ENCODE assay signal across 36 cellular contexts in the genomic region with DNA sequence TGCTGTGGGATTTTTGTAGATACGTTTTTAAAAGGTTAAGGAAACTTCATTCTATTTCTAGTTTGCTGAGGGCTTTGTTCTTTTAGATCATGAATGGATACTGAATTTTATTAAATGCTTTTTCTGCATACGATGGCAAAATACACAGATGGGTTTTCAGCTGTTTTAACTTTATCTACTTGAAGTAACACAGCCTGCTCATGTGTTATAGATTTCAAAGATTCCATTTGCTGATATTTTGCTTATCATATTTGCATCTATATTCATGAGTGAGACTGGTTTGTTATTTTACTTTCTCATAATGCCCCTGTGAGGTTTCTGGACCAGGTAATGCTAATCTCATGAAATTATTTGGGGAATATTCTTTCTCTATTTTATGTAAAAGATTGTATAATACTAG.
"Had no signal": no experiment of that assay in that cellular context is flagged by ENCODE, and none has a peak within 500 bp of the region (broad histone marks: within the 10 kb centered on the region; RNA-seq: fewer than 3 reads in every experiment).

No MANE protein-coding gene starts in this region.

- FAIRE-seq: astrocyte, TTC549 had no signal

- H3K27me3 Mint-ChIP-seq: activated B cell treated with CpG ODN at 0.5 μM for 24 hours; activated CD4-positive, alpha-beta memory T cell treated with anti-CD3 and anti-CD28 coated beads for 36 hours; activated CD4-positive, alpha-beta T cell treated with anti-CD3 and anti-CD28 coated beads, Interleukin-2, amount 10 ng/mL, durations not matched to agents 24 days and 14 days; activated CD8-positive, alpha-beta T cell treated with anti-CD3 and anti-CD28 coated beads for 36 hours; activated naive CD8-positive, alpha-beta T cell treated with anti-CD3 and anti-CD28 coated beads for 36 hours; activated T-helper 17 cell treated with anti-CD3 and anti-CD28 coated beads, Interleukin-2, amount 50 U/mL, for 72 hours had no signal

- H3K4me3 Mint-ChIP-seq: activated B cell treated with CpG ODN at 0.5 μM for 24 hours; activated CD4-positive, alpha-beta memory T cell treated with anti-CD3 and anti-CD28 coated beads for 36 hours; activated CD4-positive, alpha-beta T cell treated with anti-CD3 and anti-CD28 coated beads, Interleukin-2, amount 10 ng/mL, durations not matched to agents 24 days and 14 days; activated CD8-positive, alpha-beta T cell treated with anti-CD3 and anti-CD28 coated beads for 36 hours; activated naive CD4-positive, alpha-beta T cell treated with anti-CD3 and anti-CD28 coated beads for 36 hours; activated naive CD8-positive, alpha-beta T cell treated with anti-CD3 and anti-CD28 coated beads for 36 hours; activated T-cell treated with anti-CD3 and anti-CD28 coated beads, Interleukin-2, amount 50 U/mL, for 4 hours; activated T-cell treated with anti-CD3 and anti-CD28 coated beads, Interleukin-2, amount 50 U/mL, for 72 hours; activated T-helper 1 cell treated with anti-CD3 and anti-CD28 coated beads, Interleukin-12 subunit alpha, Interleukin-12 subunit beta, Interleukin-2, Interleukin-4 antibody, amounts not matched to agents 30 ng/mL and 10 ng/mL and 1 ng/mL, durations not matched to agents 14 hours and 24 hours and 36 hours; activated T-helper 17 cell treated with anti-CD3 and anti-CD28 coated beads, Interleukin-2, amount 50 U/mL, for 72 hours; T-helper 1 cell treated with Interleukin-12 subunit alpha and Interleukin-12 subunit beta and Interleukin-4 antibody, amounts not matched to agents 30 μg/mL and 1 μg/mL, for 36 hours; T-helper 2 cell treated with Interferon-gamma antibody and Interleukin-4, amounts not matched to agents 5 μg/mL and 100 μg/mL, for 36 hours had no signal

- H3K9me3 ChIP-seq: adrenal gland, body of pancreas, breast epithelium had no signal

- H3K36me3 ChIP-seq: adrenal gland, brain microvascular endothelial cell, breast epithelium had no signal

- H3K4me3 ChIP-seq: adrenal gland, body of pancreas, breast epithelium had no signal

- H3K4me1 ChIP-seq: adrenal gland, body of pancreas, breast epithelium had no signal

- ATAC-seq: activated CD8-positive, alpha-beta T cell treated with anti-CD3 and anti-CD28 coated beads for 36 hours; activated naive CD4-positive, alpha-beta T cell treated with anti-CD3 and anti-CD28 coated beads, Interleukin-2, amount 50 U/mL, for 72 hours; activated T-cell treated with anti-CD3 and anti-CD28 coated beads, Interleukin-2, amount 50 U/mL, for 4 hours; activated T-cell treated with anti-CD3 and anti-CD28 coated beads, Interleukin-2, amount 50 U/mL, for 72 hours; activated T-helper 17 cell treated with anti-CD3 and anti-CD28 coated beads, Interleukin-2, amount 50 U/mL, for 72 hours; body of pancreas had no signal

- H3K9me3 Mint-ChIP-seq: activated B cell treated with CpG ODN at 0.5 μM for 24 hours; activated CD4-positive, alpha-beta memory T cell treated with anti-CD3 and anti-CD28 coated beads for 36 hours; activated CD4-positive, alpha-beta T cell treated with anti-CD3 and anti-CD28 coated beads, Interleukin-2, amount 10 ng/mL, durations not matched to agents 24 days and 14 days; activated CD8-positive, alpha-beta T cell treated with anti-CD3 and anti-CD28 coated beads for 36 hours; activated naive CD4-positive, alpha-beta T cell treated with anti-CD3 and anti-CD28 coated beads for 36 hours; activated naive CD4-positive, alpha-beta T cell treated with anti-CD3 and anti-CD28 coated beads, Interleukin-2, amount 50 U/mL, for 72 hours; activated naive CD8-positive, alpha-beta T cell treated with anti-CD3 and anti-CD28 coated beads for 36 hours; activated T-cell treated with anti-CD3 and anti-CD28 coated beads, Interleukin-2, amount 50 U/mL, for 4 hours; activated T-cell treated with anti-CD3 and anti-CD28 coated beads, Interleukin-2, amount 50 U/mL, for 72 hours; activated T-helper 1 cell treated with anti-CD3 and anti-CD28 coated beads, Interleukin-12 subunit alpha, Interleukin-12 subunit beta, Interleukin-2, Interleukin-4 antibody, amounts not matched to agents 30 ng/mL and 10 ng/mL and 1 ng/mL, durations not matched to agents 14 hours and 24 hours and 36 hours; activated T-helper 17 cell treated with anti-CD3 and anti-CD28 coated beads, Interleukin-2, amount 50 U/mL, for 72 hours; T-helper 1 cell treated with Interleukin-12 subunit alpha and Interleukin-12 subunit beta and Interleukin-4 antibody, amounts not matched to agents 30 μg/mL and 1 μg/mL, for 36 hours; T-helper 2 cell treated with Interferon-gamma antibody and Interleukin-4, amounts not matched to agents 5 μg/mL and 100 μg/mL, for 36 hours had no signal

- DNase-seq: activated B cell treated with CpG ODN at 0.5 μM for 24 hours; activated CD4-positive, alpha-beta memory T cell treated with anti-CD3 and anti-CD28 coated beads for 36 hours; activated CD4-positive, alpha-beta T cell treated with anti-CD3 and anti-CD28 coated beads for 4 hours; activated CD4-positive, alpha-beta T cell treated with anti-CD3 and anti-CD28 coated beads, Interleukin-2, amount 10 ng/mL, durations not matched to agents 24 days and 14 days; activated CD4-positive, alpha-beta T cell treated with anti-CD3 and anti-CD28 coated beads, Interleukin-2, amount 50 U/mL, for 1 hour; activated CD4-positive, alpha-beta T cell treated with anti-CD3 and anti-CD28 coated beads, Interleukin-2, amount 50 U/mL, for 4 hours; activated CD4-positive, CD25-positive, alpha-beta regulatory T cell treated with anti-CD3 and anti-CD28 coated beads, Interleukin-2, amount 50 U/mL, for 72 hours; activated CD8-positive, alpha-beta memory T cell treated with anti-CD3 and anti-CD28 coated beads, Interleukin-2, amount 50 U/mL, for 4 hours; activated CD8-positive, alpha-beta T cell treated with anti-CD3 and anti-CD28 coated beads for 36 hours; activated effector memory CD4-positive, alpha-beta T cell treated with anti-CD3 and anti-CD28 coated beads, Interleukin-2, amount 50 U/mL, for 16 hours; activated gamma-delta T cell treated with Interleukin-2 at 50 U/mL for 16 hours; activated naive CD4-positive, alpha-beta T cell; activated naive CD4-positive, alpha-beta T cell treated with anti-CD3 and anti-CD28 coated beads for 36 hours; activated naive CD4-positive, alpha-beta T cell treated with anti-CD3 and anti-CD28 coated beads, Interleukin-2, amount 50 U/mL, for 16 hours; activated naive CD8-positive, alpha-beta T cell treated with anti-CD3 and anti-CD28 coated beads for 36 hours; activated T-cell treated with anti-CD3 and anti-CD28 coated beads for 4 hours; activated T-cell treated with anti-CD3 and anti-CD28 coated beads, Interleukin-2, amount 50 U/mL, for 1 hour; activated T-cell treated with anti-CD3 and anti-CD28 coated beads, Interleukin-2, amount 50 U/mL, for 4 hours; activated T-cell treated with anti-CD3 and anti-CD28 coated beads, Interleukin-2, amount 50 U/mL, for 72 hours; adrenal gland; amniotic stem cell; aorta; body of pancreas; brain microvascular endothelial cell; central memory CD4-positive, alpha-beta T cell; T-helper 2 cell; T-helper 9 cell had no signal

- H3K27ac Mint-ChIP-seq: activated B cell treated with CpG ODN at 0.5 μM for 24 hours; activated CD4-positive, alpha-beta memory T cell treated with anti-CD3 and anti-CD28 coated beads for 36 hours; activated CD4-positive, alpha-beta T cell treated with anti-CD3 and anti-CD28 coated beads, Interleukin-2, amount 10 ng/mL, durations not matched to agents 24 days and 14 days; activated CD8-positive, alpha-beta T cell treated with anti-CD3 and anti-CD28 coated beads for 36 hours; activated naive CD4-positive, alpha-beta T cell treated with anti-CD3 and anti-CD28 coated beads for 36 hours; activated naive CD4-positive, alpha-beta T cell treated with anti-CD3 and anti-CD28 coated beads, Interleukin-2, amount 50 U/mL, for 72 hours; activated naive CD8-positive, alpha-beta T cell treated with anti-CD3 and anti-CD28 coated beads for 36 hours; activated T-cell treated with anti-CD3 and anti-CD28 coated beads, Interleukin-2, amount 50 U/mL, for 72 hours; activated T-helper 1 cell treated with anti-CD3 and anti-CD28 coated beads, Interleukin-12 subunit alpha, Interleukin-12 subunit beta, Interleukin-2, Interleukin-4 antibody, amounts not matched to agents 30 ng/mL and 10 ng/mL and 1 ng/mL, durations not matched to agents 14 hours and 24 hours and 36 hours; T-helper 1 cell treated with Interleukin-12 subunit alpha and Interleukin-12 subunit beta and Interleukin-4 antibody, amounts not matched to agents 30 μg/mL and 1 μg/mL, for 36 hours; T-helper 2 cell treated with Interferon-gamma antibody and Interleukin-4, amounts not matched to agents 5 μg/mL and 100 μg/mL, for 36 hours had no signal

- H3K4me1 Mint-ChIP-seq: activated B cell treated with CpG ODN at 0.5 μM for 24 hours; activated naive CD8-positive, alpha-beta T cell treated with anti-CD3 and anti-CD28 coated beads for 36 hours had no signal

- H3K27me3 ChIP-seq: adrenal gland, body of pancreas, brain microvascular endothelial cell, breast epithelium had no signal

- H3K27ac ChIP-seq: adrenal gland, body of pancreas, brain microvascular endothelial cell, breast epithelium, VCaP had no signal
